Comparison of ENCODE assay signal across 1 cellular context in the genomic region with DNA sequence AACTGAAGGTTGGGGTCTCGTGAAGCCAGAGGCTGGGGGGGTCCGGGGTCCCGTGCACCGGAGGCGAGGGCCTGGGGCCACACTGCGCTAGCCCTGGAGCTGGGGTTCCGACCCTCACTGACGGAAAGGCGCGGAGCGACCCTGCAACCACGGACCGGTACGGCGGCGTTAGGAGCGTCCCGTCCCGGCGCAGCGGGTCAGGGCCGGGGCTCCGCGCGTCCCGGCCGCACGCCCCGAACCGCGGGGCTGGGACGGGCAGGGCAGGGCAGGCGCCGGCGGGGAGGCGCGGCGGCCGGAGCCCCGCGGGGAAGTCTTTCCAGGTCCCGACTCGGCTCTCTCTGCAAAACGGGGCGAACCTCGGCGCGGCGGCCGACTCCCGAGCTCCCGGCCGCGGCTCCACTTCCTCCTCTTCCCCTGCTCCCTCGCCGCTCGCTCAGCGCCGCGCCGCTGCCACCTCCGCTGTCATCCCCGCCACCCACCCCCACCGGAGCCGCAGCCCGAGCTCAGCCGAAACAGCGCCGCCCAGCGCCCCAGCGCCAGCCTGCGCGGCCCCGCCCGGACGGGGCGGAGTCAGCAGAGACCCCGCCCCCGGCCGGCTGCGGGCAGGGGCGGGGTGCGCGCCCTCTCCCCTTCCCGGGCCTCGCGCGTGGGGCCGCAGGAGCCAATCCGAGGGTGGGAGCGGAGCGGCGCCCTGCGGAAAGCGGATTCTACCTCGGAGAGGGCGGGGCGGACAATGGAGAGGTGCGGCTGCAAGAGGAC.
TF ChIP-seq lines count a peak whose summit lies in the region.

A gene with protein sequence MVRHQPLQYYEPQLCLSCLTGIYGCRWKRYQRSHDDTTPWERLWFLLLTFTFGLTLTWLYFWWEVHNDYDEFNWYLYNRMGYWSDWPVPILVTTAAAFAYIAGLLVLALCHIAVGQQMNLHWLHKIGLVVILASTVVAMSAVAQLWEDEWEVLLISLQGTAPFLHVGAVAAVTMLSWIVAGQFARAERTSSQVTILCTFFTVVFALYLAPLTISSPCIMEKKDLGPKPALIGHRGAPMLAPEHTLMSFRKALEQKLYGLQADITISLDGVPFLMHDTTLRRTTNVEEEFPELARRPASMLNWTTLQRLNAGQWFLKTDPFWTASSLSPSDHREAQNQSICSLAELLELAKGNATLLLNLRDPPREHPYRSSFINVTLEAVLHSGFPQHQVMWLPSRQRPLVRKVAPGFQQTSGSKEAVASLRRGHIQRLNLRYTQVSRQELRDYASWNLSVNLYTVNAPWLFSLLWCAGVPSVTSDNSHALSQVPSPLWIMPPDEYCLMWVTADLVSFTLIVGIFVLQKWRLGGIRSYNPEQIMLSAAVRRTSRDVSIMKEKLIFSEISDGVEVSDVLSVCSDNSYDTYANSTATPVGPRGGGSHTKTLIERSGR (minus strand): TSS at position 509 of the 759 bp plus-strand sequence. CDS start 48,206 bp downstream, outside the sequence.

TF ChIP-seq in HepG2, 621 proteins besides CTCF, POLR2A, EP300 and RAD21 (continued from another document and continues in another):
- TF ChIP-seq, protein P1, sequence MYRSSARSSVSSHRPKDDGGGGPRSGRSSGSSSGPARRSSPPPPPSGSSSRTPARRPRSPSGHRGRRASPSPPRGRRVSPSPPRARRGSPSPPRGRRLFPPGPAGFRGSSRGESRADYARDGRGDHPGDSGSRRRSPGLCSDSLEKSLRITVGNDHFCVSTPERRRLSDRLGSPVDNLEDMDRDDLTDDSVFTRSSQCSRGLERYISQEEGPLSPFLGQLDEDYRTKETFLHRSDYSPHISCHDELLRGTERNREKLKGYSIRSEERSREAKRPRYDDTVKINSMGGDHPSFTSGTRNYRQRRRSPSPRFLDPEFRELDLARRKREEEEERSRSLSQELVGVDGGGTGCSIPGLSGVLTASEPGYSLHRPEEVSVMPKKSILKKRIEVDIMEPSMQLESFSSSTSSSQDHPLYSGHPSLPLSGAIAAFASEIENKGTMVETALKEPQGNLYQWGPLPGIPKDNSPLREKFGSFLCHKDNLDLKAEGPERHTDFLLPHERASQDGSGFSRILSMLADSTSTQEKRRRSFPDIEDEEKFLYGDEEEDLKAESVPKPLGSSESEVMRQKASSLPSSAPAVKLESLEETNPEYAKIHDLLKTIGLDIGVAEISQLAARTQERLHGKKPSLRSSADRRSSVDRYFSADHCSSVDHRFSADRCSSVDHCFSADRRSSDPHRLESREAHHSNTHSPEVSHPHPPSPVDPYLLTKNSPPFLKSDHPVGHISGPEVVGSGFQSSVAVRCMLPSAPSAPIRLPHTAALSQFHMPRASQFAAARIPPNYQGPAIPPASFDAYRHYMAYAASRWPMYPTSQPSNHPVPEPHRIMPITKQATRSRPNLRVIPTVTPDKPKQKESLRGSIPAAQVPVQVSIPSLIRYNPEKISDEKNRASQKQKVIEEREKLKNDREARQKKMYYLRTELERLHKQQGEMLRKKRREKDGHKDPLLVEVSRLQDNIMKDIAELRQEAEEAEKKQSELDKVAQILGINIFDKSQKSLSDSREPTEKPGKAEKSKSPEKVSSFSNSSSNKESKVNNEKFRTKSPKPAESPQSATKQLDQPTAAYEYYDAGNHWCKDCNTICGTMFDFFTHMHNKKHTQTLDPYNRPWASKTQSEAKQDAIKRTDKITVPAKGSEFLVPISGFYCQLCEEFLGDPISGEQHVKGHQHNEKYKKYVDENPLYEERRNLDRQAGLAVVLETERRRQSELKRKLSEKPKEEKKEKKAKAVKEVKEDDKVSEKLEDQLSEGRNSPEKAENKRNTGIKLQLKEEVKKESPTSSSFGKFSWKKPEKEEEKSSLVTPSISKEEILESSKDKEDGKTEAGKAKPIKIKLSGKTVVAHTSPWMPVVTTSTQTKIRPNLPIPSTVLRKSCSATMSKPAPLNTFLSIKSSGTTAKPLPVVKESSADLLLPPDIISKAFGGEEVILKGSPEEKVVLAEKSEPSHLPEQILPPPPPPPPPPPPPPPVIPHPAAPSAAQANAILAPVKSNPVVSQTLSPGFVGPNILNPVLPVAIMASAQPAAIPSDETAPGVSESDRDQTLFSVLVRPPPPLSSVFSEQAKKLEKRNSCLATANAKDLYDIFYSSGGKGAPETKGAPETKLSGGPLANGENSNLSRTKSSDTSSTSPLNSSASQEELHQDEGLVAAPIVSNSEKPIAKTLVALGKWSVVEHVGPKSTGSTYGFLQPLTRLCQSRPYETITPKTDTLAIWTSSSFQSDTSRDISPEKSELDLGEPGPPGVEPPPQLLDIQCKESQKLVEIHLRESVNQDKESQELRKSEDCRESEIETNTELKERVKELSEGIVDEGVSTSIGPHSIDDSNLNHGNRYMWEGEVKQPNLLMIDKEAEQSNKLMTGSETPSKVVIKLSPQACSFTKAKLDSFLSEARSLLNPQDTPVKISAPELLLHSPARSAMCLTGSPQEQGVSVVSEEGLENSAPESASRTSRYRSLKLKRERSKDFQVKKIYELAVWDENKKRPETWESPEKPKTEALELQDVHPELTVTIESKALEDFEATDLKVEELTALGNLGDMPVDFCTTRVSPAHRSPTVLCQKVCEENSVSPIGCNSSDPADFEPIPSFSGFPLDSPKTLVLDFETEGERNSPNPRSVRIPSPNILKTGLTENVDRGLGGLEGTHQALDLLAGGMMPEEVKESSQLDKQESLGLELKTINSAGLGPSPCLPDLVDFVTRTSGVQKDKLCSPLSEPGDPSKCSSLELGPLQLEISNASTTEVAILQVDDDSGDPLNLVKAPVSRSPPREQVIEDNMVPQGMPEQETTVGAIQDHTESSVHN (CRISPR knock-in tag; IDR thresholded peaks at IDR 0.05), result no peak
- TF ChIP-seq SALL1 (CRISPR knock-in tag; IDR thresholded peaks at IDR 0.05) (peak; percentile 9; the same call in 1 of the 2 replicates), ZNF7 (CRISPR knock-in tag; IDR thresholded peaks at IDR 0.05) (no peak), ZNF562 (CRISPR knock-in tag; IDR thresholded peaks at IDR 0.05; ENCODE audit: borderline replicate concordance) (no peak), XRCC5 (optimal IDR thresholded peaks at IDR 0.05; ENCODE audit: low read length) (peak; percentile 39), U2AF2 (IDR thresholded peaks at IDR 0.05; ENCODE audit: low read depth, low read length) (no peak), ZNF891 (CRISPR knock-in tag; IDR thresholded peaks at IDR 0.05) (no peak), NRL (CRISPR knock-in tag; IDR thresholded peaks at IDR 0.05; ENCODE audit: borderline replicate concordance) (0 out of 2 replicates have a peak, but pooled peaks have one; percentile 2), RBFOX2 (IDR thresholded peaks at IDR 0.05; ENCODE audit: low read depth, low read length) (peak; percentile 57), SMARCC2 (IDR thresholded peaks at IDR 0.05) (no peak), SRSF9 (IDR thresholded peaks at IDR 0.05; ENCODE audit: borderline replicate concordance, insufficient read depth, low read depth, low read length, poor library complexity, severe bottlenecking) (no peak), FOXC1 (CRISPR knock-in tag; IDR thresholded peaks at IDR 0.05; ENCODE audit: borderline replicate concordance) (peak; percentile 23), CAMTA2 (CRISPR knock-in tag; IDR thresholded peaks at IDR 0.05; ENCODE audit: borderline replicate concordance) (no peak), GTF2F1 (IDR thresholded peaks at IDR 0.05; ENCODE audit: low read length) (no peak), NFRKB (IDR thresholded peaks at IDR 0.05) (no peak), RXRB (CRISPR knock-in tag; IDR thresholded peaks at IDR 0.05; ENCODE audit: borderline replicate concordance) (no peak), ZNF644 (CRISPR knock-in tag; IDR thresholded peaks at IDR 0.05; ENCODE audit: low read depth) (no peak), TEAD3 (CRISPR knock-in tag; optimal IDR thresholded peaks at IDR 0.05; ENCODE audit: borderline replicate concordance) (peak; percentile 14), CCDC6 (CRISPR knock-in tag; IDR thresholded peaks at IDR 0.05) (0 out of 2 replicates have a peak, but pooled peaks have one; percentile 11), ZMYM3 (CRISPR knock-in tag; IDR thresholded peaks at IDR 0.05) (no peak), CREB1 (IDR thresholded peaks at IDR 0.05) (no peak), CREB1 (CRISPR knock-in tag; IDR thresholded peaks at IDR 0.05) (no peak), ZNF616 (CRISPR knock-in tag; IDR thresholded peaks at IDR 0.05; ENCODE audit: low read depth) (no peak), ZMYM4 (CRISPR knock-in tag; IDR thresholded peaks at IDR 0.05) (peak; percentile 39; the same call in 1 of the 2 replicates), ZSCAN22 (CRISPR knock-in tag; IDR thresholded peaks at IDR 0.05) (no peak), ZFP36L2 (CRISPR knock-in tag; IDR thresholded peaks at IDR 0.05) (no peak), ZNF451 (CRISPR knock-in tag; IDR thresholded peaks at IDR 0.05) (peak; percentile 22; the same call in 1 of the 2 replicates)
- TF ChIP-seq, protein P2, sequence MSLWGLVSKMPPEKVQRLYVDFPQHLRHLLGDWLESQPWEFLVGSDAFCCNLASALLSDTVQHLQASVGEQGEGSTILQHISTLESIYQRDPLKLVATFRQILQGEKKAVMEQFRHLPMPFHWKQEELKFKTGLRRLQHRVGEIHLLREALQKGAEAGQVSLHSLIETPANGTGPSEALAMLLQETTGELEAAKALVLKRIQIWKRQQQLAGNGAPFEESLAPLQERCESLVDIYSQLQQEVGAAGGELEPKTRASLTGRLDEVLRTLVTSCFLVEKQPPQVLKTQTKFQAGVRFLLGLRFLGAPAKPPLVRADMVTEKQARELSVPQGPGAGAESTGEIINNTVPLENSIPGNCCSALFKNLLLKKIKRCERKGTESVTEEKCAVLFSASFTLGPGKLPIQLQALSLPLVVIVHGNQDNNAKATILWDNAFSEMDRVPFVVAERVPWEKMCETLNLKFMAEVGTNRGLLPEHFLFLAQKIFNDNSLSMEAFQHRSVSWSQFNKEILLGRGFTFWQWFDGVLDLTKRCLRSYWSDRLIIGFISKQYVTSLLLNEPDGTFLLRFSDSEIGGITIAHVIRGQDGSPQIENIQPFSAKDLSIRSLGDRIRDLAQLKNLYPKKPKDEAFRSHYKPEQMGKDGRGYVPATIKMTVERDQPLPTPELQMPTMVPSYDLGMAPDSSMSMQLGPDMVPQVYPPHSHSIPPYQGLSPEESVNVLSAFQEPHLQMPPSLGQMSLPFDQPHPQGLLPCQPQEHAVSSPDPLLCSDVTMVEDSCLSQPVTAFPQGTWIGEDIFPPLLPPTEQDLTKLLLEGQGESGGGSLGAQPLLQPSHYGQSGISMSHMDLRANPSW (CRISPR knock-in tag; IDR thresholded peaks at IDR 0.05; ENCODE audit: borderline replicate concordance), result no peak
- TF ChIP-seq, protein P3, sequence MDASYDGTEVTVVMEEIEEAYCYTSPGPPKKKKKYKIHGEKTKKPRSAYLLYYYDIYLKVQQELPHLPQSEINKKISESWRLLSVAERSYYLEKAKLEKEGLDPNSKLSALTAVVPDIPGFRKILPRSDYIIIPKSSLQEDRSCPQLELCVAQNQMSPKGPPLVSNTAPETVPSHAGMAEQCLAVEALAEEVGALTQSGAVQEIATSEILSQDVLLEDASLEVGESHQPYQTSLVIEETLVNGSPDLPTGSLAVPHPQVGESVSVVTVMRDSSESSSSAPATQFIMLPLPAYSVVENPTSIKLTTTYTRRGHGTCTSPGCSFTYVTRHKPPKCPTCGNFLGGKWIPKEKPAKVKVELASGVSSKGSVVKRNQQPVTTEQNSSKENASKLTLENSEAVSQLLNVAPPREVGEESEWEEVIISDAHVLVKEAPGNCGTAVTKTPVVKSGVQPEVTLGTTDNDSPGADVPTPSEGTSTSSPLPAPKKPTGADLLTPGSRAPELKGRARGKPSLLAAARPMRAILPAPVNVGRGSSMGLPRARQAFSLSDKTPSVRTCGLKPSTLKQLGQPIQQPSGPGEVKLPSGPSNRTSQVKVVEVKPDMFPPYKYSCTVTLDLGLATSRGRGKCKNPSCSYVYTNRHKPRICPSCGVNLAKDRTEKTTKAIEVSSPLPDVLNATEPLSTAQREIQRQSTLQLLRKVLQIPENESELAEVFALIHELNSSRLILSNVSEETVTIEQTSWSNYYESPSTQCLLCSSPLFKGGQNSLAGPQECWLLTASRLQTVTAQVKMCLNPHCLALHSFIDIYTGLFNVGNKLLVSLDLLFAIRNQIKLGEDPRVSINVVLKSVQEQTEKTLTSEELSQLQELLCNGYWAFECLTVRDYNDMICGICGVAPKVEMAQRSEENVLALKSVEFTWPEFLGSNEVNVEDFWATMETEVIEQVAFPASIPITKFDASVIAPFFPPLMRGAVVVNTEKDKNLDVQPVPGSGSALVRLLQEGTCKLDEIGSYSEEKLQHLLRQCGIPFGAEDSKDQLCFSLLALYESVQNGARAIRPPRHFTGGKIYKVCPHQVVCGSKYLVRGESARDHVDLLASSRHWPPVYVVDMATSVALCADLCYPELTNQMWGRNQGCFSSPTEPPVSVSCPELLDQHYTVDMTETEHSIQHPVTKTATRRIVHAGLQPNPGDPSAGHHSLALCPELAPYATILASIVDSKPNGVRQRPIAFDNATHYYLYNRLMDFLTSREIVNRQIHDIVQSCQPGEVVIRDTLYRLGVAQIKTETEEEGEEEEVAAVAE (CRISPR knock-in tag; IDR thresholded peaks at IDR 0.05; ENCODE audit: borderline replicate concordance), result no peak
- TF ChIP-seq, protein P4, sequence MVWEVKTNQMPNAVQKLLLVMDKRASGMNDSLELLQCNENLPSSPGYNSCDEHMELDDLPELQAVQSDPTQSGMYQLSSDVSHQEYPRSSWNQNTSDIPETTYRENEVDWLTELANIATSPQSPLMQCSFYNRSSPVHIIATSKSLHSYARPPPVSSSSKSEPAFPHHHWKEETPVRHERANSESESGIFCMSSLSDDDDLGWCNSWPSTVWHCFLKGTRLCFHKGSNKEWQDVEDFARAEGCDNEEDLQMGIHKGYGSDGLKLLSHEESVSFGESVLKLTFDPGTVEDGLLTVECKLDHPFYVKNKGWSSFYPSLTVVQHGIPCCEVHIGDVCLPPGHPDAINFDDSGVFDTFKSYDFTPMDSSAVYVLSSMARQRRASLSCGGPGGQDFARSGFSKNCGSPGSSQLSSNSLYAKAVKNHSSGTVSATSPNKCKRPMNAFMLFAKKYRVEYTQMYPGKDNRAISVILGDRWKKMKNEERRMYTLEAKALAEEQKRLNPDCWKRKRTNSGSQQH (CRISPR knock-in tag; IDR thresholded peaks at IDR 0.05; ENCODE audit: low read depth), result peak; percentile 65; the same call in 1 of the 2 replicates
- TF ChIP-seq, protein P5, sequence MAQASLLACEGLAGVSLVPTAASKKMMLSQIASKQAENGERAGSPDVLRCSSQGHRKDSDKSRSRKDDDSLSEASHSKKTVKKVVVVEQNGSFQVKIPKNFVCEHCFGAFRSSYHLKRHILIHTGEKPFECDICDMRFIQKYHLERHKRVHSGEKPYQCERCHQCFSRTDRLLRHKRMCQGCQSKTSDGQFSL (CRISPR knock-in tag; IDR thresholded peaks at IDR 0.05), result peak; percentile 61; the same call in 1 of the 2 replicates
- TF ChIP-seq, protein P6, sequence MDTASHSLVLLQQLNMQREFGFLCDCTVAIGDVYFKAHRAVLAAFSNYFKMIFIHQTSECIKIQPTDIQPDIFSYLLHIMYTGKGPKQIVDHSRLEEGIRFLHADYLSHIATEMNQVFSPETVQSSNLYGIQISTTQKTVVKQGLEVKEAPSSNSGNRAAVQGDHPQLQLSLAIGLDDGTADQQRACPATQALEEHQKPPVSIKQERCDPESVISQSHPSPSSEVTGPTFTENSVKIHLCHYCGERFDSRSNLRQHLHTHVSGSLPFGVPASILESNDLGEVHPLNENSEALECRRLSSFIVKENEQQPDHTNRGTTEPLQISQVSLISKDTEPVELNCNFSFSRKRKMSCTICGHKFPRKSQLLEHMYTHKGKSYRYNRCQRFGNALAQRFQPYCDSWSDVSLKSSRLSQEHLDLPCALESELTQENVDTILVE (CRISPR knock-in tag; IDR thresholded peaks at IDR 0.05), result no peak
- TF ChIP-seq, protein P7, sequence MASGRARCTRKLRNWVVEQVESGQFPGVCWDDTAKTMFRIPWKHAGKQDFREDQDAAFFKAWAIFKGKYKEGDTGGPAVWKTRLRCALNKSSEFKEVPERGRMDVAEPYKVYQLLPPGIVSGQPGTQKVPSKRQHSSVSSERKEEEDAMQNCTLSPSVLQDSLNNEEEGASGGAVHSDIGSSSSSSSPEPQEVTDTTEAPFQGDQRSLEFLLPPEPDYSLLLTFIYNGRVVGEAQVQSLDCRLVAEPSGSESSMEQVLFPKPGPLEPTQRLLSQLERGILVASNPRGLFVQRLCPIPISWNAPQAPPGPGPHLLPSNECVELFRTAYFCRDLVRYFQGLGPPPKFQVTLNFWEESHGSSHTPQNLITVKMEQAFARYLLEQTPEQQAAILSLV (CRISPR knock-in tag; IDR thresholded peaks at IDR 0.05; ENCODE audit: borderline replicate concordance), result no peak
